In the genomic region with DNA sequence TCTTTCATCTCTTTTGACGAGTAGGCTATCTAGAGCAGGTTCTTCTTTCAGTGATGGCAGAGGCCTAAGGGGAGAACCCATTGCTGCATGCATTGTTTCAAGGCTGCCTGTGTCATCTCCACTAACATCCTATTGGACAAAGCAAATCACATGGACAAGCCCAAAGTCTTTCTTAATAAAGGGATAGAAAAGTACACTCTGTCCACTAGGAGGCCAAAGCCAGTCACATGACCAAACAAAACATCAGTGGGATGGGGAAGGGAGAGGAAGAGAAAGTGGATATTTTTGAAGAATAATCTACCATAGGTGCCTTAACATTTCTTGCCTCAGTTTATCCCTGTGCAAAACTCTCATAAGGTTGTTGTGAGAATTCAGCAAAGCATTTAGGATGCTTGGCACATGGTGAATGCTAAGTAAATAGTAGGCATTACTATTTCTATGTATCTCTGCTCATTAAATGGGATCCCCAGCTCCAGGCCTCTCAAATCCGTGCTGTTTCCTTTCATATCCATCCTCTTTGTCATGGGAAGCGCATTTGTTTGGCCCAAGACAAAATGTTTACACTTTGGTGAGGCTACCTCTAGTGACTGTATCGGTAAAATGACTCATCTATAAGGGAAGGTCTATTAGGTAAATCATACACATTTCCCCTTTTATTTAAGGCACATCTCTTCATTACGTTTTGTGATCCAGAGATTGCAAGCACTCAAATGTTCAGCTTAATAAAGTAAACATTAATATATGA, we compare ENCODE assay signal across 1 cellular context.
A peak's percentile ranks its signal among the peaks of the same experiment; 100 is the strongest.
TF ChIP-seq lines count a peak whose summit lies in the region.

No MANE protein-coding gene starts in this region.

TF ChIP-seq in endothelial cell of umbilical vein, 7 proteins besides CTCF, POLR2A, EP300 and RAD21 (continued from another document):
- TF ChIP-seq EZH2 (IDR thresholded peaks at IDR 0.05; ENCODE audit: borderline replicate concordance, low read depth, low read length, severe bottlenecking) (no peak), POLR2AphosphoS5 (IDR thresholded peaks at IDR 0.05; ENCODE audit: insufficient read depth, low read depth, low read length) (no peak), FOS (IDR thresholded peaks at IDR 0.05; ENCODE audit: borderline replicate concordance, insufficient read depth, low read length) (peak; percentile 24)
